ENCODE assay signal across 1 cellular context in genomic region chr11:35275808-35276170, GRCh38.
TF ChIP-seq lines count a peak whose summit lies in the region.

No MANE protein-coding gene starts in this region.

TF ChIP-seq in GM23338, 12 proteins besides CTCF, POLR2A, EP300 and RAD21 (continued from another document):
- TF ChIP-seq REST (IDR thresholded peaks at IDR 0.05; ENCODE audit: unreplicated experiment) (no peak), POLR2AphosphoS5 (IDR thresholded peaks at IDR 0.05; ENCODE audit: low read depth) (no peak), ETS1 (IDR thresholded peaks at IDR 0.05) (no peak), CREB1 (CRISPR knock-in tag; IDR thresholded peaks at IDR 0.05; ENCODE audit: low read depth) (no peak), JUNB (IDR thresholded peaks at IDR 0.05; ENCODE audit: unreplicated experiment) (no peak), ZNF114 (CRISPR knock-in tag; IDR thresholded peaks at IDR 0.05) (no peak), EZH2 (IDR thresholded peaks at IDR 0.05; ENCODE audit: low read depth, unreplicated experiment) (no peak), STAT1 (IDR thresholded peaks at IDR 0.05; ENCODE audit: unreplicated experiment) (no peak), ZNF331 (CRISPR knock-in tag; IDR thresholded peaks at IDR 0.05; ENCODE audit: low read depth) (no peak), NANOG (IDR thresholded peaks at IDR 0.05; ENCODE audit: borderline replicate concordance) (no peak)
TF ChIP-seq in GM23338: peak in this region for 0.
